In the genomic region with DNA sequence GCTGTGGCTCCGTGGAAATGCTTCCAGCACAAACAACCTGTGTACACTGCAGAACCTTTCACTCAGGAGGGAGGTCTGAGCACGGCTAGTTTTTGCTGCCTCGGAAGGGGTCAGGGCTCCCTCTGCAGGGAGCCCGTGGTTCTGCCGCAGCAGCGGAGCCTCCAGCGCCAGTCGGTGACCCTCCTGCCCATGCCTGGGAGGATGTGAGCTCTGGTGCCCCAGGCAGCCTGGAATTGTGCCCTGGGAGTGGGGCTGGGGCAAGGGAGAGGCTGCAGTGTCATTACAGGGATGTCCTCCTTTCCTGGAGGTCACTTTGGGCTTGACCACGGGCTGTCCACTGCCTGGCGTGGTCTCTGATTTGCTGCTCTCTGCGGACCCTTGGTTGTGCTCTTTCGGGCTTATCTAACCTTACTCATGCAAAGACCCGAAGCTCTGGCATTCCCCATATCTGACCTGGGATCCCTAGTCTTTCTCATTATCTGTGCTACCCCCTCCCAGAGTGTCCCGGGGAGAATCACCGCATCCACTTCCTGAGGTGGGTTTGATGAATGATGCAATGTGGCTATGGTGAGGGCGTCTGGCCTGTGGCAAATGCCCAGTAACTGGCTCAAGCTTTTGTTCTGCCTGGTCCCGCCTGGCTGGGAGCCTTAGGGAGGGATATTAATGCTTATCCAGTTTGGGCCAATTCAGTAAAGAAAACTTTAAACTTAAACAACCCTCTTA, we compare ENCODE assay signal across 8 cellular contexts. TPM values are rescaled to one million over a fixed set of nuclear protein-coding genes. Genes with fewer than 3 reads are reported as not detected.
DNase-seq lines count a peak whose midpoint lies in the region; ATAC-seq, FAIRE-seq and TF ChIP-seq lines count a peak whose summit lies in the region.

No MANE protein-coding gene starts in this region.

- H3K27me3 ChIP-seq in Caco-2 (replicated peaks; ENCODE audit: control insufficient read depth, insufficient read depth, low read length) (no peaks in the 10 kb centered on the region; the same call in none of the 2 replicates), pancreas (peaks cover 0 to 5% (median 0%) of the 10 kb centered on the region in 4 donors)

- peaks cover 12% of the 10 kb centered on the region for H3K4me1 Mint-ChIP-seq in Caco-2 (ENCODE audit: low read depth, unreplicated experiment)
- peaks cover 13% of the 10 kb centered on the region for H3K4me1 Mint-ChIP-seq in type B pancreatic cell (ENCODE audit: unreplicated experiment)

- ATAC-seq in GM21367 (IDR thresholded peaks at IDR 0.05; ENCODE audit: unreplicated experiment) (peak; percentile 47), pancreas (peak; percentile 78 to 93 (median 92))

- H3K9me3 ChIP-seq in Caco-2, result no peaks in the 10 kb centered on the region
- H3K9me3 ChIP-seq in pancreas, result no peaks in the 10 kb centered on the region

- intact Hi-C loops in Caco-2 (cut with micrococcal nuclease; ENCODE audit: unreplicated experiment) (loop anchor here (1.0 kb wide), 2 partner anchors 62 to 96 kb away; no protein-coding TSS in a partner anchor), pancreas (cut with DNase I) (loop anchor here in 2 of 3 donors (10.0 kb wide), 1 partner anchor 60 kb away; the partner anchor contains the start of gene TAGAP (in 2 of the 2))

- no peak for TF ChIP-seq EP300 in Ishikawa (IDR thresholded peaks at IDR 0.05; ENCODE audit: borderline replicate concordance)

- WGBS in pancreas, 2 donors, result 30 to 33% methylated on average over 16 to 17 of the region's 17 CpGs

- H3K27ac Mint-ChIP-seq in Caco-2 (ENCODE audit: unreplicated experiment) (no peak overlapping the region), type B pancreatic cell (no peak overlapping the region)

- no TSS peak for BruUV-seq in Caco-2 (replicated peaks; lab: Mats Ljungman, UMichigan)

- TF ChIP-seq RAD21 in Ishikawa (IDR thresholded peaks at IDR 0.05; ENCODE audit: low read depth), result peak; percentile 81

- POLR2A ChIA-PET in Caco-2 (lab: Charles Lee), result no interaction called here

- H3K36me3 ChIP-seq in Caco-2 (ENCODE audit: control insufficient read depth, insufficient read depth, low read length) (no peaks in the 10 kb centered on the region), pancreas (no peaks in the 10 kb centered on the region)

- no peak for FAIRE-seq in pancreas (lab: Jason Lieb, UNC)

- DNase-seq in Caco-2 (peak; percentile 54 to 73), SHP77 (lab: John Stamatoyannopoulos, UW) (peak; percentile 73 to 77), foreskin melanocyte (peak; percentile 21), pancreas (peak; percentile 51 to 85 (median 66)), type B pancreatic cell (ENCODE audit: extremely low spot score, unreplicated experiment) (no peak)
- DNase-seq in activated effector memory CD4-positive, alpha-beta T cell treated with anti-CD3 and anti-CD28 coated beads, Interleukin-2, amount 50 U/mL, for 16 hours, result peak; percentile 92

- H3K27me3 Mint-ChIP-seq in Caco-2 (ENCODE audit: insufficient read depth, unreplicated experiment), result no peaks in the 10 kb centered on the region
- peaks cover 12% of the 10 kb centered on the region for H3K27me3 Mint-ChIP-seq in type B pancreatic cell

- CTCF ChIA-PET in Caco-2 (lab: Charles Lee), result interaction anchor here (0.5 to 1.8 kb wide), 9 partner anchors 62 to 781 kb away, joined by 3 to 10 read pairs (median 4); partner anchors contain the start of gene RSPH3

- H3K36me3 Mint-ChIP-seq in Caco-2 (ENCODE audit: insufficient read depth, unreplicated experiment) (no peaks in the 10 kb centered on the region), type B pancreatic cell (no peaks in the 10 kb centered on the region)

- H3K4me1 ChIP-seq in Caco-2 (0 out of 2 replicates have a peak, but pooled peaks cover 4% of the 10 kb centered on the region), pancreas (no peaks in the 10 kb centered on the region)

- no peak overlapping the region for H3K27ac ChIP-seq in pancreas

- peak; percentile 88 to 98 for TF ChIP-seq CTCF in Caco-2 (IDR thresholded peaks at IDR 0.05; ENCODE audit: insufficient read depth in 1 of 2, low read depth in 1 of 2, low read length in 1 of 2, severe bottlenecking in 1 of 2, unreplicated experiment in 1 of 2)
- peak; percentile 66 to 90 (median 84) for TF ChIP-seq CTCF in pancreas (IDR thresholded peaks at IDR 0.05)
- peak; percentile 86 for TF ChIP-seq CTCF in type B pancreatic cell (conservative IDR thresholded peaks at IDR 0.05)

- H3K4me3 Mint-ChIP-seq in Caco-2 (ENCODE audit: unreplicated experiment) (no peak overlapping the region), type B pancreatic cell (no peak overlapping the region)

- H3K4me3 ChIP-seq in Caco-2 (ENCODE audit: low read depth, low read length) (no peak overlapping the region), pancreas (no peak overlapping the region)

- H3K9me3 Mint-ChIP-seq in Caco-2 (ENCODE audit: unreplicated experiment), result no peaks in the 10 kb centered on the region
- H3K9me3 Mint-ChIP-seq in type B pancreatic cell, result no peaks in the 10 kb centered on the region

TF ChIP-seq in Ishikawa, 13 proteins besides CTCF, POLR2A, EP300 and RAD21:
- no peak for TF ChIP-seq ZBTB7A (IDR thresholded peaks at IDR 0.05; ENCODE audit: low read depth)
- no peak for TF ChIP-seq TEAD4 (IDR thresholded peaks at IDR 0.05)
- TF ChIP-seq FOXM1 (IDR thresholded peaks at IDR 0.05; ENCODE audit: borderline replicate concordance, low read depth), result no peak
- TF ChIP-seq REST (IDR thresholded peaks at IDR 0.05; ENCODE audit: low read depth), result no peak
- TF ChIP-seq NFIC (IDR thresholded peaks at IDR 0.05), result no peak
- TF ChIP-seq EGR1 (IDR thresholded peaks at IDR 0.05), result no peak
- no peak for TF ChIP-seq YY1 (IDR thresholded peaks at IDR 0.05; ENCODE audit: low read depth)
- TF ChIP-seq CEBPB (IDR thresholded peaks at IDR 0.05), result no peak
- no peak for TF ChIP-seq USF1 (IDR thresholded peaks at IDR 0.05)
- no peak for TF ChIP-seq TAF1 (IDR thresholded peaks at IDR 0.05; ENCODE audit: low read depth)
- no peak for TF ChIP-seq TCF12 (IDR thresholded peaks at IDR 0.05; ENCODE audit: low read depth)

RNA-seq across cellular contexts. Expression of gene TAGAP, which starts 59.5 kb away (rescaled TPM):
- total RNA-seq in Caco-2 (2022), result not detected in 2 replicates
- total RNA-seq in pancreas, result 1 to 10 TPM in 3 of 6 donors, under 1 TPM in 3; 0.19 to 4.1 (median 0.85) TPM
- under 1 TPM; 0.34 to 0.42 TPM for polyA plus RNA-seq in pancreas
- 0.22 and 0.43 TPM in 2 replicates for total RNA-seq in type B pancreatic cell (ENCODE audit: low replicate concordance)
